Comparison of ENCODE assay signal across 8 cellular contexts in the genomic region with DNA sequence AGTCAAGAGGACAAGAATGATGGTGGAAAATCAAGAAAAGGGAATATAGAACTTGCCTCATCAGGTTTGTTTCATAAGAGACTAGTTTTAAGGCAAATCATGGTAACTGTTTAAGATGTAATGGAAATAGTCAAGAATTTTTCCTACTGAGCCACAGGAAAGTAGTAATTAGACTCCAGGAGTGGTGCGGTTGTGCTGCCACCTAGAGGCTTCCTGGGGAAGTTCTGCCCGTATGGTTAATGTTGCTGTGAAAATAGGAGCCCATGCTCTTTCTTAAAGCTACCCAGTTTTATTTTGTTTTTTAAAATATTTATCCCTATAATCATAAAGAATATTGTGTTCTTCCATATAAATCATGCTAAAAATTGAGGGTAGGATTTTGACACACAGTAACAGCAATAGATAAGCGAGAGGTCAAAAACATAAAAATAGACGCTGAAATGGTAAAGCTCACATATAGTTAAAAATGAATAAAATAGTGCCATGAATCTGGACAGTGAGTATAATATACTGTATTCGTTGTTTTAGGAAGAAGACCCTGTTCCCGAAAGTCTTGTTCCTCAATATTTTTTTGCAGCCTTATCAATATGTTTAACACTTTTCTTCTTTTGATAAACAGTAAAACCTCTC.
DNase-seq lines count a peak whose midpoint lies in the region; ATAC-seq and TF ChIP-seq lines count a peak whose summit lies in the region.

No MANE protein-coding gene starts in this region.

- H3K27ac ChIP-seq in body of pancreas = no peak overlapping the region

- TF ChIP-seq POLR2A in body of pancreas (IDR thresholded peaks at IDR 0.05) = no peak

- H3K9me3 ChIP-seq in body of pancreas = no peaks in the 10 kb centered on the region

- H3K4me3 ChIP-seq in body of pancreas = no peak overlapping the region

- in situ Hi-C loops in KBM-7 (cut with MboI; ENCODE audit: low pct_unique_long_range_greater_than_20kb, low sequenced_read_pairs) = loop anchor here (25.0 kb wide), 1 partner anchor 374 kb away; no protein-coding TSS in a partner anchor

- WGBS in body of pancreas, 2 donors = 31 to 37% methylated on average over 6 of the region's 6 CpGs

- intact Hi-C loops in body of pancreas (cut with DNase I) = loop anchor here (5.0 kb wide), 1 partner anchor 379 kb away; no protein-coding TSS in a partner anchor

- no peaks in the 10 kb centered on the region for H3K4me1 ChIP-seq in body of pancreas

- DNase-seq in Ammon's horn (ENCODE audit: low spot score) (peak; percentile 74), KBM-7 (peak; percentile 60), SHP77 treated with DMSO at 0.1 percent for 48 hours (lab: John Stamatoyannopoulos, UW) (peak; percentile 7), body of pancreas (peak; percentile 60 to 74 (median 64)), inferior parietal cortex (ENCODE audit: extremely low spot score) (peak; percentile 89)
- DNase-seq in stimulated activated CD4-positive, alpha-beta T cell treated with anti-CD3 and anti-CD28 coated beads, Interleukin-15, amount 100 ng/mL, for 24 hours = peak; percentile 55

- ATAC-seq in GM18498 (IDR thresholded peaks at IDR 0.05; ENCODE audit: unreplicated experiment) (peak; percentile 56), body of pancreas (peak; percentile 77), HG02840 (IDR thresholded peaks at IDR 0.05; ENCODE audit: low FRiP score, unreplicated experiment) (no peak)

- H3K36me3 ChIP-seq in body of pancreas (replicated peaks in 1 of 2; ENCODE audit: insufficient read depth in 1 of 2, low read depth in 2 of 2) = no peaks in the 10 kb centered on the region

- TF ChIP-seq CTCF in body of pancreas (IDR thresholded peaks at IDR 0.05) = peak; percentile 76 to 97 (median 82)

- H3K27me3 ChIP-seq in body of pancreas = no peaks in the 10 kb centered on the region

Comparison
In these comparisons a context has a peak if more than half of its experiments do, and no peak if none do; other contexts are left out.
1. DNase-seq: peak in every context shown above with its lines; median percentile 89 in inferior parietal cortex; 74 in Ammon's horn; 64 in body of pancreas; 60 in KBM-7; 55 in stimulated activated CD4-positive, alpha-beta T cell treated with anti-CD3 and anti-CD28 coated beads, Interleukin-15, amount 100 ng/mL, for 24 hours; 7 in SHP77 treated with DMSO at 0.1 percent for 48 hours.